9 cellular contexts compared by ENCODE assay signal in the genomic region with DNA sequence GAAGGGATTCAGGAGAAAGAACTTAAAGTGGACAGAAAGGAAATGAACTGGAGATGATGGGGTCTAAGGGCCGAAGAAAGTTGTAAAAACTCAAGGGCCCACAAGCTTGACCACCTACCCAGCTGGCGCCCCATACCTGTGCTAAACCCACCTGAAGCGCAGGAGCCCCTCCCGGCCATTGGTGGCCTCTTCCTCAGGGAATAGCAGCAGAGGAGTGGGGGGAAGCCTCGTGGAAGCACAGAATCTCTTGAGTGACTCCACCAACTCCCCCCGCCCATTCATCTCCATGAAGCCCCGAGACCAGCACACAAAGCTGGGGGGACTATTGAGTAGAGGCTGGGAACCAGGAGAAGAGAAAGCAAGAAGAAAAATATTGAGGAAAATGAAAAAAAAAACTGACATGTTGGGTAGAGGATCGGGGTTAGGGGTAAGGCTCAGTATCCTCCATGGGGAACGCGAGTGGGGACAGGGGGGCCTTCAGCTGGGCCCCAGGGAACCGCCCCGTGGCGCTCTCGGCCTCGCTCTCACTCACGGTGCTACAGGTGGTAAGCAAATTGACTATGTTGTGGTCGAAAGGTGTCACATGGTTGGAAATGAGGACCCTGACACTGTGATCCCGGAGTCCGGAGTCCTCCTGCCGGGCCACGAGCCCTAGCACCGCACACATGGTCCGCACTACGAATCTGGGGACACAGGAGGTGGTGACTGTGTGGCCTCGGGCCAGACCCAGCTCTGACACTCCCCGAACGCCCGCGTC. TPM values are rescaled to one million over a fixed set of nuclear protein-coding genes. Genes with fewer than 3 reads are reported as not detected.
A peak's percentile ranks its signal among the peaks of the same experiment; 100 is the strongest.
DNase-seq lines count a peak whose midpoint lies in the region; ATAC-seq and TF ChIP-seq lines count a peak whose summit lies in the region.
"Had no signal": no experiment of that assay in that cellular context is flagged by ENCODE, and none has a peak within 500 bp of the region (broad histone marks: within the 10 kb centered on the region; RNA-seq: fewer than 3 reads in every experiment).

No MANE protein-coding gene starts in this region.

- intact Hi-C loops in activated T-helper 1 cell treated with anti-CD3 and anti-CD28 coated beads, Interleukin-12 subunit alpha, Interleukin-12 subunit beta, Interleukin-2, Interleukin-4 antibody, amounts not matched to agents 30 ng/mL and 10 ng/mL and 1 ng/mL, durations not matched to agents 14 hours and 24 hours and 36 hours (cut with micrococcal nuclease), result loop anchor here (1.0 to 2.0 kb wide), 14 partner anchors 12 to 791 kb away; partner anchors contain the start of genes C2orf81, MRPL53, PCGF1 and POLE4
- intact Hi-C loops in spleen (cut with DNase I; ENCODE audit: low total_unique reads), result no loop called here

- H3K36me3 ChIP-seq in right atrium auricular region (peaks cover 36% of the 10 kb centered on the region), spleen (peaks cover 0 to 67% (median 43%) of the 10 kb centered on the region in 6 donors)

- peaks cover 49% of the 10 kb centered on the region for H3K4me1 Mint-ChIP-seq in activated T-helper 1 cell treated with anti-CD3 and anti-CD28 coated beads, Interleukin-12 subunit alpha, Interleukin-12 subunit beta, Interleukin-2, Interleukin-4 antibody, amounts not matched to agents 30 ng/mL and 10 ng/mL and 1 ng/mL, durations not matched to agents 14 hours and 24 hours and 36 hours (ENCODE audit: low read depth)

- peaks cover 0 to 30% of the 10 kb centered on the region in 2 donors for H3K4me1 ChIP-seq in right atrium auricular region
- H3K4me1 ChIP-seq in spleen, result peaks cover 20 to 59% (median 38%) of the 10 kb centered on the region in 6 donors

- peaks cover 57% of the 10 kb centered on the region for H3K36me3 Mint-ChIP-seq in activated T-helper 1 cell treated with anti-CD3 and anti-CD28 coated beads, Interleukin-12 subunit alpha, Interleukin-12 subunit beta, Interleukin-2, Interleukin-4 antibody, amounts not matched to agents 30 ng/mL and 10 ng/mL and 1 ng/mL, durations not matched to agents 14 hours and 24 hours and 36 hours (ENCODE audit: low read depth)

- no peaks in the 10 kb centered on the region for H3K27me3 Mint-ChIP-seq in activated T-helper 1 cell treated with anti-CD3 and anti-CD28 coated beads, Interleukin-12 subunit alpha, Interleukin-12 subunit beta, Interleukin-2, Interleukin-4 antibody, amounts not matched to agents 30 ng/mL and 10 ng/mL and 1 ng/mL, durations not matched to agents 14 hours and 24 hours and 36 hours (ENCODE audit: insufficient read depth)

- ATAC-seq in activated CD4-positive, CD25-positive, alpha-beta regulatory T cell treated with anti-CD3 and anti-CD28 coated beads, Interleukin-2, amount 50 U/mL, for 24 hours, result peak; percentile 0 to 1
- ATAC-seq in HG03064 (IDR thresholded peaks at IDR 0.05; ENCODE audit: low read depth, unreplicated experiment), result peak; percentile 7

- H3K27me3 ChIP-seq in right atrium auricular region (no peaks in the 10 kb centered on the region), spleen (replicated peaks in 1 of 7) (no peaks in the 10 kb centered on the region)

- TF ChIP-seq POLR2A in spleen (IDR thresholded peaks at IDR 0.05), result no peak

- 15 to 20% (median 17%) methylated on average over 26 to 29 of the region's 29 CpGs for WGBS in spleen, 5 donors

- TF ChIP-seq CTCF in right atrium auricular region (IDR thresholded peaks at IDR 0.05), result no peak
- no peak for TF ChIP-seq CTCF in spleen (IDR thresholded peaks at IDR 0.05 in 8 of 11, conservative IDR thresholded peaks at IDR 0.05 in 3 of 11)

- H3K9me3 Mint-ChIP-seq in activated T-helper 1 cell treated with anti-CD3 and anti-CD28 coated beads, Interleukin-12 subunit alpha, Interleukin-12 subunit beta, Interleukin-2, Interleukin-4 antibody, amounts not matched to agents 30 ng/mL and 10 ng/mL and 1 ng/mL, durations not matched to agents 14 hours and 24 hours and 36 hours, result no peaks in the 10 kb centered on the region

- H3K4me3 Mint-ChIP-seq in activated T-helper 1 cell treated with anti-CD3 and anti-CD28 coated beads, Interleukin-12 subunit alpha, Interleukin-12 subunit beta, Interleukin-2, Interleukin-4 antibody, amounts not matched to agents 30 ng/mL and 10 ng/mL and 1 ng/mL, durations not matched to agents 14 hours and 24 hours and 36 hours, result peak overlapping the region; percentile 99

- H3K9me3 ChIP-seq in right atrium auricular region (no peaks in the 10 kb centered on the region), spleen (no peaks in the 10 kb centered on the region)

- H3K27ac ChIP-seq in right atrium auricular region, result peak overlapping the region; percentile 78 to 87
- peak overlapping the region; percentile 90 to 98 (median 95) for H3K27ac ChIP-seq in spleen

- no peak for DNase-seq in activated CD4-positive, CD25-positive, alpha-beta regulatory T cell treated with anti-CD3 and anti-CD28 coated beads, Interleukin-2, amount 50 U/mL, for 72 hours
- DNase-seq in activated T-helper 1 cell treated with anti-CD3 and anti-CD28 coated beads, Interleukin-12 subunit alpha, Interleukin-12 subunit beta, Interleukin-2, Interleukin-4 antibody, amounts not matched to agents 30 ng/mL and 10 ng/mL and 1 ng/mL, durations not matched to agents 14 hours and 24 hours and 36 hours (ENCODE audit: low spot score), result no peak
- no peak for DNase-seq in right atrium auricular region (ENCODE audit: low spot score)
- no peak for DNase-seq in spleen
- no peak for DNase-seq in RKO (ENCODE audit: low spot score)
- no peak for DNase-seq in NCI-H187 (lab: John Stamatoyannopoulos, UW)

- H3K27ac Mint-ChIP-seq in activated T-helper 1 cell treated with anti-CD3 and anti-CD28 coated beads, Interleukin-12 subunit alpha, Interleukin-12 subunit beta, Interleukin-2, Interleukin-4 antibody, amounts not matched to agents 30 ng/mL and 10 ng/mL and 1 ng/mL, durations not matched to agents 14 hours and 24 hours and 36 hours, result peak overlapping the region; percentile 95

- peak overlapping the region; percentile 68 to 89 for H3K4me3 ChIP-seq in right atrium auricular region
- H3K4me3 ChIP-seq in spleen, result peak overlapping the region; percentile 83 to 98 (median 89)

RNA-seq across cellular contexts. Expression of gene AUP1, which starts 0.7 kb away (rescaled TPM):
- 178 and 187 TPM in 2 replicates for total RNA-seq in activated T-helper 1 cell treated with anti-CD3 and anti-CD28 coated beads, Interleukin-12 subunit alpha, Interleukin-12 subunit beta, Interleukin-2, Interleukin-4 antibody, amounts not matched to agents 30 ng/mL and 10 ng/mL and 1 ng/mL, durations not matched to agents 14 hours and 24 hours and 36 hours
- total RNA-seq in right atrium auricular region (10 to 100 TPM; 55.2 to 80.9 TPM), spleen (100 to 1,000 TPM; 107 to 182 (median 125) TPM)
- polyA plus RNA-seq in spleen, result 100 to 1,000 TPM; 140 to 226 (median 223) TPM

RNA-seq across cellular contexts. Expression of gene HTRA2, which starts 1.0 kb away (rescaled TPM):
- total RNA-seq in activated T-helper 1 cell treated with anti-CD3 and anti-CD28 coated beads, Interleukin-12 subunit alpha, Interleukin-12 subunit beta, Interleukin-2, Interleukin-4 antibody, amounts not matched to agents 30 ng/mL and 10 ng/mL and 1 ng/mL, durations not matched to agents 14 hours and 24 hours and 36 hours, result 57.0 and 57.3 TPM in 2 replicates
- total RNA-seq in right atrium auricular region (10 to 100 TPM; 16.0 to 27.3 TPM), spleen (10 to 100 TPM; 34.2 to 58.7 (median 38.7) TPM)
- 10 to 100 TPM; 46.0 to 48.7 (median 48.0) TPM for polyA plus RNA-seq in spleen

RNA-seq across cellular contexts. Expression of gene DQX1, which starts 2.7 kb away (rescaled TPM):
- 0.65 and 0.86 TPM in 2 replicates for total RNA-seq in activated T-helper 1 cell treated with anti-CD3 and anti-CD28 coated beads, Interleukin-12 subunit alpha, Interleukin-12 subunit beta, Interleukin-2, Interleukin-4 antibody, amounts not matched to agents 30 ng/mL and 10 ng/mL and 1 ng/mL, durations not matched to agents 14 hours and 24 hours and 36 hours
- total RNA-seq in right atrium auricular region (not detected), spleen (under 1 TPM in 5 of 7 donors, not detected in 2; 0.24 to 0.52 (median 0.43) TPM)
- under 1 TPM; 0.09 to 0.22 (median 0.11) TPM for polyA plus RNA-seq in spleen
- total RNA-seq: dermis microvascular lymphatic vessel endothelial cell had no signal

RNA-seq across cellular contexts. Expression of gene TLX2, which starts 14.5 kb away (rescaled TPM):
- total RNA-seq in activated T-helper 1 cell treated with anti-CD3 and anti-CD28 coated beads, Interleukin-12 subunit alpha, Interleukin-12 subunit beta, Interleukin-2, Interleukin-4 antibody, amounts not matched to agents 30 ng/mL and 10 ng/mL and 1 ng/mL, durations not matched to agents 14 hours and 24 hours and 36 hours, result 1.2 and 1.5 TPM in 2 replicates
- not detected for total RNA-seq in right atrium auricular region
- total RNA-seq in spleen, result not detected
- polyA plus RNA-seq in spleen, result under 1 TPM in 2 of 3 donors, not detected in 1; 0.04 to 0.05 TPM
- total RNA-seq: dermis microvascular lymphatic vessel endothelial cell had no signal

RNA-seq across cellular contexts. Expression of gene PCGF1, which starts 21.3 kb away (rescaled TPM):
- total RNA-seq in activated T-helper 1 cell treated with anti-CD3 and anti-CD28 coated beads, Interleukin-12 subunit alpha, Interleukin-12 subunit beta, Interleukin-2, Interleukin-4 antibody, amounts not matched to agents 30 ng/mL and 10 ng/mL and 1 ng/mL, durations not matched to agents 14 hours and 24 hours and 36 hours, result 41.9 and 45.0 TPM in 2 replicates
- 10 to 100 TPM; 15.2 to 19.0 TPM for total RNA-seq in right atrium auricular region
- total RNA-seq in spleen, result 10 to 100 TPM; 12.7 to 20.4 (median 14.7) TPM
- 10 to 100 TPM in 2 of 3 donors, 1 to 10 TPM in 1; 9.6 to 11.8 (median 11.6) TPM for polyA plus RNA-seq in spleen
